ENCODE assay signal across 16 cellular contexts in the genomic region with DNA sequence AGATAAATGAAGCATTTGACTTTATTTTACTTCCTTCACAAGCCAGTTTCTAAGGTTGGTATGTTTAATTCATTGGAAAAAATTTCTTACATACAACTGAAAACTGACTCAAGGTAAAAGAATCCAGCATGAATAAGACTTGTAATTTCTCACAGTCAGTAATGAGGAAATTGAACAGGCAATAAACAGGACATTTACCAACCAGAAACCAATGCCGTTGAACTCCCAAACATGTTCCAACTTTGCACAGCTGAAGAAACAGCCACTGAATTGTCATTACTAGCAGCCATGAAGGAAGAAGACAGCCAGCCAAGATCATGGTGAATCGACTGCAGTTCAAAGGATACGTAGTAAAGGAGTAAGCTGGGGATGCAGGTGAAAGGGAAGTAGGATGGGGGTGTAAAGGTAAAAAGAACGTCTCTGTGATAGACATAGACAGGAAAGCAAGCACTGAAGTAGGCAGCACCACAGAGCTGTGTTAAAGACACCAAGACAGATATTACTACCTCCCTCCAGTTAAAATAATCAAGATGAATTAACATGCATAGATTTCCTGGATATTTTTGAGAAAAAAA. TPM values are rescaled to one million over a fixed set of nuclear protein-coding genes. Genes with fewer than 3 reads are reported as not detected.
DNase-seq lines count a peak whose midpoint lies in the region; ATAC-seq, FAIRE-seq and TF ChIP-seq lines count a peak whose summit lies in the region.
"Had no signal": no experiment of that assay in that cellular context is flagged by ENCODE, and none has a peak within 500 bp of the region (broad histone marks: within the 10 kb centered on the region; RNA-seq: fewer than 3 reads in every experiment).

No MANE protein-coding gene starts in this region.

- WGBS in A549 (ENCODE audit: missing lambda C conversion rate): 85% methylated on average over 4 of the region's 4 CpGs

- H3K4me3 Mint-ChIP-seq in chondrocyte (ENCODE audit: unreplicated experiment) (no peak overlapping the region), CD14-positive monocyte (no peak overlapping the region)
- H3K4me3 Mint-ChIP-seq: activated naive CD4-positive, alpha-beta T cell treated with anti-CD3 and anti-CD28 coated beads, Interleukin-2, amount 50 U/mL, for 24 hours had no signal

- CTCF ChIA-PET in A549 (lab: Yijun Ruan, JAX): interaction anchor here (1.3 kb wide), 1 partner anchor 19 kb away, joined by 3 read pairs; no protein-coding TSS in a partner anchor

- peaks cover 6% of the 10 kb centered on the region for H3K36me3 Mint-ChIP-seq in chondrocyte (ENCODE audit: low read depth)
- H3K36me3 Mint-ChIP-seq in CD14-positive monocyte: no peaks in the 10 kb centered on the region

- H3K4me1 Mint-ChIP-seq in chondrocyte (ENCODE audit: low read depth) (peaks cover 18% of the 10 kb centered on the region), CD14-positive monocyte (no peaks in the 10 kb centered on the region)

- peak; percentile 63 for FAIRE-seq in A549 (lab: Jason Lieb, UNC)

- peaks cover 5% of the 10 kb centered on the region; the same call in 1 of the 3 replicates for H3K4me1 ChIP-seq in A549
- H3K4me1 ChIP-seq: right atrium auricular region, suprapubic skin had no signal

- H3K4me2 ChIP-seq in A549: no peak overlapping the region

- TF ChIP-seq CTCF in A549 (IDR thresholded peaks at IDR 0.05) (no peak), chondrocyte (IDR thresholded peaks at IDR 0.05) (no peak), CD14-positive monocyte (IDR thresholded peaks at IDR 0.05) (no peak)

- no peak for TF ChIP-seq RAD21 in A549 (conservative IDR thresholded peaks at IDR 0.05 in 1 of 2, IDR thresholded peaks at IDR 0.05 in 1 of 2)

- intact Hi-C loops in CD14-positive monocyte (cut with micrococcal nuclease): no loop called here

- H3K27ac Mint-ChIP-seq in chondrocyte (ENCODE audit: unreplicated experiment): peak overlapping the region; percentile 86
- no peak overlapping the region for H3K27ac Mint-ChIP-seq in CD14-positive monocyte
- H3K27ac Mint-ChIP-seq: activated naive CD4-positive, alpha-beta T cell treated with anti-CD3 and anti-CD28 coated beads, Interleukin-2, amount 50 U/mL, for 24 hours had no signal

- no peak overlapping the region for H3K4me3 ChIP-seq in A549
- H3K4me3 ChIP-seq: right atrium auricular region, suprapubic skin had no signal

- no peak overlapping the region for H3K27ac ChIP-seq in A549
- H3K27ac ChIP-seq: right atrium auricular region, suprapubic skin had no signal

- H3K9me3 ChIP-seq in A549: no peaks in the 10 kb centered on the region
- H3K9me3 ChIP-seq: right atrium auricular region, suprapubic skin had no signal

- no peak for DNase-seq in A549 (ENCODE audit: low read depth in 1 of 2, low spot score in 1 of 2)
- peak; percentile 57 for DNase-seq in HS-5 (ENCODE audit: low read depth)
- no peak for DNase-seq in chondrocyte (ENCODE audit: low spot score)
- peak; percentile 24 for DNase-seq in kidney glomerular epithelial cell (lab: John Stamatoyannopoulos, UW)
- DNase-seq in activated CD4-positive, CD25-positive, alpha-beta regulatory T cell (lab: John Stamatoyannopoulos, UW): no peak
- no peak for DNase-seq in DMS 273 treated with DMSO at 0.1 percent for 48 hours (lab: John Stamatoyannopoulos, UW)
- DNase-seq in CD14-positive monocyte (ENCODE audit: low spot score): no peak
- DNase-seq: 8988T; DMS79 treated with DMSO at 0.1 percent for 48 hours; effector memory CD4-positive, alpha-beta T cell; NCI-H2081 treated with DMSO at 0.1 percent for 48 hours; T-helper 2 cell had no signal

- ATAC-seq in A549: no peak
- no peak for ATAC-seq in HG02870 (IDR thresholded peaks at IDR 0.05; ENCODE audit: unreplicated experiment)

- POLR2A ChIA-PET in A549 (lab: Yijun Ruan, JAX): no interaction called here

- no peak for TF ChIP-seq EP300 in A549 (IDR thresholded peaks at IDR 0.05)

- TF ChIP-seq POLR2A in A549 (IDR thresholded peaks at IDR 0.05; ENCODE audit: low read length): no peak

- H3K9me3 Mint-ChIP-seq in chondrocyte (ENCODE audit: low read depth): no peaks in the 10 kb centered on the region
- H3K9me3 Mint-ChIP-seq in CD14-positive monocyte: no peaks in the 10 kb centered on the region
- H3K9me3 Mint-ChIP-seq: activated naive CD4-positive, alpha-beta T cell treated with anti-CD3 and anti-CD28 coated beads, Interleukin-2, amount 50 U/mL, for 24 hours had no signal

- H3K27me3 Mint-ChIP-seq in chondrocyte (ENCODE audit: low read depth): no peaks in the 10 kb centered on the region
- H3K27me3 Mint-ChIP-seq in CD14-positive monocyte (ENCODE audit: low read depth in 3 of 3): no peaks in the 10 kb centered on the region
- H3K27me3 Mint-ChIP-seq: activated naive CD4-positive, alpha-beta T cell treated with anti-CD3 and anti-CD28 coated beads, Interleukin-2, amount 50 U/mL, for 24 hours had no signal

TF ChIP-seq in A549, 52 proteins besides CTCF, POLR2A, EP300 and RAD21:
- TF ChIP-seq KDM5A (IDR thresholded peaks at IDR 0.05) (no peak), HDAC2 (IDR thresholded peaks at IDR 0.05) (no peak), REST (IDR thresholded peaks at IDR 0.05) (no peak), NPAS2 (CRISPR knock-in tag; IDR thresholded peaks at IDR 0.05; ENCODE audit: borderline replicate concordance) (no peak), ZNF302 (CRISPR knock-in tag; IDR thresholded peaks at IDR 0.05) (no peak), MYC (IDR thresholded peaks at IDR 0.05; ENCODE audit: borderline replicate concordance, low read length) (no peak), CEBPB (IDR thresholded peaks at IDR 0.05) (no peak), CBX8 (IDR thresholded peaks at IDR 0.05) (no peak), MAX (IDR thresholded peaks at IDR 0.05) (no peak), FOSB (CRISPR knock-in tag; IDR thresholded peaks at IDR 0.05) (no peak), BHLHE40 (IDR thresholded peaks at IDR 0.05; ENCODE audit: low read depth, low read length) (no peak), TP53 (CRISPR knock-in tag; IDR thresholded peaks at IDR 0.05) (no peak), SREBF2 (IDR thresholded peaks at IDR 0.05) (no peak)

RNA-seq across cellular contexts. Expression of gene SLC12A2, which starts 21.3 kb away (rescaled TPM):
- polyA plus RNA-seq in A549 (2011; rRNA removed) (90.9 and 99.9 TPM in 2 replicates), A549 (2017; fragmentation: RNase III; extraction: RNeasy Plus Mini Kit Qiagen cat#74134 plus additional on column Dnase treatment) (15.0 to 19.6 TPM (median 17.1 TPM) in 3 replicates), CD14-positive monocyte (1 to 10 TPM; 1.0 TPM)
- 7.4 and 9.0 TPM in 2 replicates for polyA plus RNA-seq in A549 (2012; cell fraction: cytosol; rRNA removed)
- polyA plus RNA-seq in A549 (2012; cell fraction: nucleus; rRNA removed): 9.0 and 11.1 TPM in 2 replicates
- 130 and 147 TPM in 2 replicates for polyA minus RNA-seq in A549 (2011; rRNA and poly(A)+ RNA removed)
- total RNA-seq in chondrocyte: 24.6 to 25.7 TPM (median 25.1 TPM) in 3 replicates

Comparison
In these comparisons a context has a peak if more than half of its experiments do, and no peak if none do; other contexts are left out.
1. DNase-seq: peak in HS-5 (single experiment) and kidney glomerular epithelial cell (single experiment); none in A549 (0 of 2), chondrocyte (single experiment), activated CD4-positive, CD25-positive, alpha-beta regulatory T cell (0 of 4), DMS 273 treated with DMSO at 0.1 percent for 48 hours (single experiment) and CD14-positive monocyte (single experiment).
2. RNA of gene SLC12A2, which starts 21.3 kb away (polyA plus RNA-seq): 7.4 to 99.9 TPM in A549; 1.0 TPM in CD14-positive monocyte; every median in the first group is over 4 times any median in the second.